In genomic region chrX:110915579-110915978, GRCh38 we compare ENCODE assay signal across 21 cellular contexts.
A peak's percentile ranks its signal among the peaks of the same experiment; 100 is the strongest.
DNase-seq lines count a peak whose midpoint lies in the region; ATAC-seq and TF ChIP-seq lines count a peak whose summit lies in the region.
"Had no signal": no experiment of that assay in that cellular context is flagged by ENCODE, and none has a peak within 500 bp of the region (broad histone marks: within the 10 kb centered on the region; RNA-seq: fewer than 3 reads in every experiment).

No MANE protein-coding gene starts in this region.

- intact Hi-C loops in MCF 10A (cut with micrococcal nuclease) (no loop called here), mammary epithelial cell (cut with micrococcal nuclease) (no loop called here), breast epithelium (cut with DNase I; ENCODE audit: low total_unique reads) (no loop called here)

- no peak for ATAC-seq in GM19351 (IDR thresholded peaks at IDR 0.05; ENCODE audit: unreplicated experiment)
- no peak for ATAC-seq in GM19023 (IDR thresholded peaks at IDR 0.05; ENCODE audit: unreplicated experiment)
- ATAC-seq: HCT116 had no signal

- no peak overlapping the region for H2AFZ ChIP-seq in mammary epithelial cell (ENCODE audit: low read depth, low read length)

- H3K36me3 Mint-ChIP-seq in MCF 10A (ENCODE audit: insufficient read depth, unreplicated experiment): no peaks in the 10 kb centered on the region
- H3K36me3 Mint-ChIP-seq: CD4-positive, CD25-positive, alpha-beta regulatory T cell; CD8-positive, alpha-beta memory T cell had no signal

- BruUV-seq in MCF 10A (replicated peaks; lab: Mats Ljungman, UMichigan): no TSS peak
- BruUV-seq in mammary epithelial cell (replicated peaks; lab: Mats Ljungman, UMichigan): no TSS peak

- POLR2A ChIA-PET in MCF 10A (lab: Yijun Ruan, JAX): interaction anchor here (0.7 to 2.1 kb wide), 4 partner anchors 10 to 50 kb away, joined by 4 to 8 read pairs (median 6); no protein-coding TSS in a partner anchor

- no peak overlapping the region for H3K4me3 ChIP-seq in mammary epithelial cell (replicated peaks in 1 of 3; ENCODE audit: insufficient read depth in 1 of 3, low read depth in 2 of 3, low read length in 3 of 3)
- no peak overlapping the region for H3K4me3 ChIP-seq in breast epithelium
- no peak overlapping the region for H3K4me3 ChIP-seq in fibroblast of the aortic adventitia (ENCODE audit: low read depth, low read length)

- peaks cover 4% of the 10 kb centered on the region for H3K4me1 Mint-ChIP-seq in MCF 10A (ENCODE audit: insufficient read depth, unreplicated experiment)
- H3K4me1 Mint-ChIP-seq: CD4-positive, CD25-positive, alpha-beta regulatory T cell; CD8-positive, alpha-beta memory T cell had no signal

- H3K4me3 Mint-ChIP-seq in MCF 10A (ENCODE audit: unreplicated experiment): no peak overlapping the region
- H3K4me3 Mint-ChIP-seq: CD4-positive, CD25-positive, alpha-beta regulatory T cell; CD8-positive, alpha-beta memory T cell; HFFc6 had no signal

- TF ChIP-seq CTCF in MCF 10A (IDR thresholded peaks at IDR 0.05; ENCODE audit: unreplicated experiment) (no peak), mammary epithelial cell (conservative IDR thresholded peaks at IDR 0.05 in 1 of 2, IDR thresholded peaks at IDR 0.05 in 1 of 2; ENCODE audit: extremely low read depth in 1 of 2, insufficient read depth in 1 of 2, low read depth in 1 of 2, low read length in 2 of 2) (no peak), breast epithelium (IDR thresholded peaks at IDR 0.05) (no peak), fibroblast of the aortic adventitia (IDR thresholded peaks at IDR 0.05; ENCODE audit: insufficient read depth, low read length) (no peak)

- in situ Hi-C loops in mammary epithelial cell (cut with MboI; ENCODE audit: low sequenced_read_pairs in 2 of 2): no loop called here

- dilution Hi-C loops in mammary epithelial cell (cut with HindIII; ENCODE audit: low sequenced_read_pairs): no loop called here

- peak overlapping the region; percentile 61 for H3K27ac Mint-ChIP-seq in MCF 10A (ENCODE audit: low read depth, unreplicated experiment)
- H3K27ac Mint-ChIP-seq: CD4-positive, CD25-positive, alpha-beta regulatory T cell; CD8-positive, alpha-beta memory T cell; HFFc6 had no signal

- H4K20me1 ChIP-seq in mammary epithelial cell (ENCODE audit: insufficient read depth, low read length): no peaks in the 10 kb centered on the region

- H3K27me3 ChIP-seq in mammary epithelial cell (ENCODE audit: insufficient read depth, low read length): no peaks in the 10 kb centered on the region
- peaks cover 0 to 8% of the 10 kb centered on the region in 2 donors for H3K27me3 ChIP-seq in breast epithelium
- H3K27me3 ChIP-seq: BE2C had no signal

- CTCF ChIA-PET in MCF 10A (lab: Yijun Ruan, JAX): interaction anchor here (1.6 kb wide), 1 partner anchor 62 kb away, joined by 8 read pairs; no protein-coding TSS in a partner anchor
- CTCF ChIA-PET in mammary epithelial cell (lab: Charles Lee; ENCODE audit: low non-redundant PET): no interaction called here

- H3K4me2 ChIP-seq in mammary epithelial cell (ENCODE audit: insufficient read depth, low read depth, low read length): no peak overlapping the region

- H3K9me3 Mint-ChIP-seq in MCF 10A (ENCODE audit: unreplicated experiment): no peaks in the 10 kb centered on the region
- H3K9me3 Mint-ChIP-seq: CD4-positive, CD25-positive, alpha-beta regulatory T cell; CD8-positive, alpha-beta memory T cell; HFFc6 had no signal

- H3K27ac ChIP-seq in mammary epithelial cell (ENCODE audit: insufficient read depth, low read depth, low read length) (no peak overlapping the region), breast epithelium (peak overlapping the region; percentile 26 to 45)
- H3K27ac ChIP-seq: HL-60 had no signal

- DNase-seq in MCF 10A (ENCODE audit: unreplicated experiment) (no peak), mammary epithelial cell (no peak), breast epithelium (ENCODE audit: low spot score in 2 of 2) (no peak), fibroblast of the aortic adventitia (ENCODE audit: low read depth) (peak; percentile 7), erythroblast (lab: John Stamatoyannopoulos, UW) (no peak)
- DNase-seq: 8988T; BE2C; C1 segment of cervical spinal cord; CD4-positive, CD25-positive, alpha-beta regulatory T cell; CD8-positive, alpha-beta memory T cell; COR-L47; DMS153; DMS79; GDM1; GOT3; H7 had no signal

- no peaks in the 10 kb centered on the region for H3K79me2 ChIP-seq in mammary epithelial cell (ENCODE audit: insufficient read depth, low read length)

- no peak overlapping the region for H3K9ac ChIP-seq in mammary epithelial cell (ENCODE audit: insufficient read depth, low read length)

- H3K9me3 ChIP-seq in mammary epithelial cell (replicated peaks; ENCODE audit: insufficient read depth, low read length) (no peaks in the 10 kb centered on the region), breast epithelium (no peaks in the 10 kb centered on the region)
- H3K9me3 ChIP-seq: BE2C had no signal

- no peaks in the 10 kb centered on the region for H3K36me3 ChIP-seq in mammary epithelial cell (ENCODE audit: insufficient read depth, low read length)
- no peaks in the 10 kb centered on the region for H3K36me3 ChIP-seq in breast epithelium
- H3K36me3 ChIP-seq: BE2C had no signal

- H3K4me1 ChIP-seq in mammary epithelial cell (ENCODE audit: insufficient read depth, low read length): peaks cover 6% of the 10 kb centered on the region
- no peaks in the 10 kb centered on the region for H3K4me1 ChIP-seq in breast epithelium
- H3K4me1 ChIP-seq: BE2C had no signal

- TF ChIP-seq POLR2A in breast epithelium (IDR thresholded peaks at IDR 0.05) (no peak), erythroblast (IDR thresholded peaks at IDR 0.05; ENCODE audit: low read length) (no peak)

- H3K27me3 Mint-ChIP-seq in MCF 10A (ENCODE audit: insufficient read depth, unreplicated experiment): peaks cover 51% of the 10 kb centered on the region
- H3K27me3 Mint-ChIP-seq: CD4-positive, CD25-positive, alpha-beta regulatory T cell had no signal
